ENCODE assay signal across 15 cellular contexts in genomic region chr5:39187873-39188731, GRCh38. TPM values are rescaled to one million over a fixed set of nuclear protein-coding genes. Genes with fewer than 3 reads are reported as not detected.
A peak's percentile ranks its signal among the peaks of the same experiment; 100 is the strongest.
DNase-seq lines count a peak whose midpoint lies in the region; TF ChIP-seq lines count a peak whose summit lies in the region.
"Had no signal": no experiment of that assay in that cellular context is flagged by ENCODE, and none has a peak within 500 bp of the region (broad histone marks: within the 10 kb centered on the region; RNA-seq: fewer than 3 reads in every experiment).

No MANE protein-coding gene starts in this region.

- H3K4me1 Mint-ChIP-seq in glutamatergic neuron (ENCODE audit: low read depth, unreplicated experiment) = no peaks in the 10 kb centered on the region

- H3K4me1 ChIP-seq in Peyer's patch = peaks cover 0 to 5% (median 2%) of the 10 kb centered on the region in 4 donors
- H3K4me1 ChIP-seq: body of pancreas had no signal

- no peaks in the 10 kb centered on the region for H3K9me3 Mint-ChIP-seq in glutamatergic neuron (ENCODE audit: unreplicated experiment)

- H3K36me3 Mint-ChIP-seq in glutamatergic neuron (ENCODE audit: unreplicated experiment) = no peaks in the 10 kb centered on the region

- H3K27me3 ChIP-seq in Peyer's patch = no peaks in the 10 kb centered on the region
- H3K27me3 ChIP-seq: body of pancreas, neutrophil had no signal

- H3K27ac ChIP-seq in Peyer's patch = peak overlapping the region; percentile 21 to 70 (median 54)
- H3K27ac ChIP-seq: body of pancreas had no signal

- DNase-seq in stimulated activated CD4-positive, alpha-beta T cell treated with anti-CD3 and anti-CD28 coated beads, Interleukin-1b, Interleukin-23, amount 100 ng/mL, for 48 hours = peak; percentile 27
- DNase-seq in stimulated activated CD4-positive, alpha-beta T cell treated with anti-CD3 and anti-CD28 coated beads, Interleukin-4, amount 100 ng/mL, for 1 hour = no peak
- no peak for DNase-seq in Peyer's patch
- peak; percentile 61 for DNase-seq in epithelial cell of esophagus (ENCODE audit: low read depth)
- no peak for DNase-seq in HT-29 (ENCODE audit: low spot score)
- DNase-seq in glutamatergic neuron = no peak
- no peak for DNase-seq in NCI-H345 (lab: John Stamatoyannopoulos, UW)
- no peak for DNase-seq in RPMI8226
- DNase-seq: AML-193, body of pancreas, heart right ventricle, left ventricle myocardium superior, NCI-H2171, OCI-M1 had no signal

- H3K27ac Mint-ChIP-seq in glutamatergic neuron (ENCODE audit: unreplicated experiment) = no peak overlapping the region

- no peak overlapping the region for H3K4me3 Mint-ChIP-seq in glutamatergic neuron (ENCODE audit: unreplicated experiment)

- H3K36me3 ChIP-seq in Peyer's patch = no peaks in the 10 kb centered on the region
- H3K36me3 ChIP-seq: heart right ventricle had no signal

- no peaks in the 10 kb centered on the region for H3K9me3 ChIP-seq in Peyer's patch
- H3K9me3 ChIP-seq: body of pancreas, heart right ventricle, neutrophil had no signal

- no peaks in the 10 kb centered on the region for H3K27me3 Mint-ChIP-seq in glutamatergic neuron (ENCODE audit: unreplicated experiment)

- H3K4me3 ChIP-seq in Peyer's patch (no peak overlapping the region), epithelial cell of esophagus (ENCODE audit: low read length) (no peak overlapping the region)
- H3K4me3 ChIP-seq: body of pancreas, heart right ventricle had no signal

- no peak for TF ChIP-seq POLR2A in Peyer's patch (IDR thresholded peaks at IDR 0.05)

- no peak for TF ChIP-seq CTCF in Peyer's patch (IDR thresholded peaks at IDR 0.05)
- no peak for TF ChIP-seq CTCF in epithelial cell of esophagus (IDR thresholded peaks at IDR 0.05; ENCODE audit: insufficient read depth, low read depth, low read length, missing control alignments)
- no peak for TF ChIP-seq CTCF in glutamatergic neuron (IDR thresholded peaks at IDR 0.05; ENCODE audit: partially characterized antibody, unreplicated experiment)

RNA-seq across cellular contexts. Expression of gene FYB1, which starts 31.3 kb away (rescaled TPM):
- total RNA-seq in Peyer's patch (100 to 1,000 TPM in 1 of 4 donors, 10 to 100 TPM in 3; 12.1 to 184 (median 17.6) TPM), glutamatergic neuron (ENCODE audit: unreplicated experiment) (not detected)
- total RNA-seq in HT-29 (2014; rRNA removed; shearing (Covaris generic)) = not detected in 2 replicates

Comparison
In these comparisons a context has a peak if more than half of its experiments do, and no peak if none do; other contexts are left out.
1. DNase-seq: peak in stimulated activated CD4-positive, alpha-beta T cell treated with anti-CD3 and anti-CD28 coated beads, Interleukin-1b, Interleukin-23, amount 100 ng/mL, for 48 hours (single experiment) and epithelial cell of esophagus (single experiment); none in stimulated activated CD4-positive, alpha-beta T cell treated with anti-CD3 and anti-CD28 coated beads, Interleukin-4, amount 100 ng/mL, for 1 hour (single experiment), Peyer's patch (0 of 3), HT-29 (single experiment), glutamatergic neuron (single experiment), NCI-H345 (single experiment) and RPMI8226 (single experiment).
2. RNA of gene FYB1, which starts 31.3 kb away (total RNA-seq): 12.1 to 184 TPM in Peyer's patch; not detected in HT-29 and not detected in glutamatergic neuron (single experiment); every median in the first group is over 10 times any median in the second.